1 cellular context compared by ENCODE assay signal in the genomic region with DNA sequence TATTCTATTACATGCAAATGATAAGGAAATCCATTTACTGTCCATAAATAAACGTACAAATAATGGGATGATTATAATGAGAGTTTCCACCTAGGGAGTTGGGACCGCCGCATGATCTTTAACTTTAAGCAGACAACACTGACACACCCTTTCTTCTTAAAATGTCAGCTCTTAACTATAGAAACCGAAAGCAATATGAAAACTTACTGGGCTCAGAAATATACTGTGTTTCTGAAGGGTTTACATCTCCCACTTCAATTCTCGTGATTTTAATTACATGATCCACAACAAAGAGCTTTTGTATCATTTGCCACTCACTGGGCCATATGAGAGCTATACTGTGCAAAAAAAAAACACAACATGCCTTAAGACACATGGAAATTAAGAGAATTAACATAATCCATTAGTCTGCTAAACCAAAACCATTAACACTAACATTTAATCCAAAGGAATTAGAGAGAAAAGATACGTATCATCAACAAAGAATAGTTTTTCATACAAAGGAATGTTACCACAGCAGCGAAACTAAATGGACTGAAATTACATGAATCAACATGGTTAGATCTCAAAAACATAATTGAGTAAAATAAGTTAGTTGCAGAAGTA.
TF ChIP-seq lines count a peak whose summit lies in the region.

No MANE protein-coding gene starts in this region.

TF ChIP-seq in IMR-90, 13 proteins besides CTCF, POLR2A, EP300 and RAD21:
- TF ChIP-seq RFX5 (IDR thresholded peaks at IDR 0.05; ENCODE audit: low read depth, low read length) (no peak), MXI1 (IDR thresholded peaks at IDR 0.05; ENCODE audit: borderline replicate concordance, low read depth, low read length) (no peak), CEBPB (IDR thresholded peaks at IDR 0.05; ENCODE audit: low read depth, low read length) (no peak)
- TF ChIP-seq, protein P1, sequence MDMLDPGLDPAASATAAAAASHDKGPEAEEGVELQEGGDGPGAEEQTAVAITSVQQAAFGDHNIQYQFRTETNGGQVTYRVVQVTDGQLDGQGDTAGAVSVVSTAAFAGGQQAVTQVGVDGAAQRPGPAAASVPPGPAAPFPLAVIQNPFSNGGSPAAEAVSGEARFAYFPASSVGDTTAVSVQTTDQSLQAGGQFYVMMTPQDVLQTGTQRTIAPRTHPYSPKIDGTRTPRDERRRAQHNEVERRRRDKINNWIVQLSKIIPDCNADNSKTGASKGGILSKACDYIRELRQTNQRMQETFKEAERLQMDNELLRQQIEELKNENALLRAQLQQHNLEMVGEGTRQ (IDR thresholded peaks at IDR 0.05; ENCODE audit: low read depth, low read length): no peak
